ENCODE assay signal across 8 cellular contexts in genomic region chr19:3098515-3099346, GRCh38. TPM values are rescaled to one million over a fixed set of nuclear protein-coding genes. Genes with fewer than 3 reads are reported as not detected.
DNase-seq lines count a peak whose midpoint lies in the region; ATAC-seq and TF ChIP-seq lines count a peak whose summit lies in the region.
"Had no signal": no experiment of that assay in that cellular context is flagged by ENCODE, and none has a peak within 500 bp of the region (broad histone marks: within the 10 kb centered on the region; RNA-seq: fewer than 3 reads in every experiment).

No MANE protein-coding gene starts in this region.

- no peaks in the 10 kb centered on the region for H3K9me2 ChIP-seq in Loucy (replicated peaks; ENCODE audit: low read depth, low read length)

- H3K27me3 ChIP-seq in Loucy (ENCODE audit: insufficient read depth, low read length, poor library complexity, severe bottlenecking) (peaks cover 13% of the 10 kb centered on the region), mammary epithelial cell (ENCODE audit: insufficient read depth, low read length) (no peaks in the 10 kb centered on the region), thymus (ENCODE audit: control insufficient read depth, insufficient read depth) (peaks cover 4% of the 10 kb centered on the region), HAP-1 (ENCODE audit: low read depth) (no peaks in the 10 kb centered on the region)

- in situ Hi-C loops in mammary epithelial cell (cut with MboI; ENCODE audit: low sequenced_read_pairs in 2 of 2), result no loop called here
- in situ Hi-C loops in HAP-1 (cut with MboI; ENCODE audit: low sequenced_read_pairs), result no loop called here

- no peak overlapping the region for H3K9ac ChIP-seq in Loucy (ENCODE audit: low read depth, low read length, poor library complexity, severe bottlenecking)
- H3K9ac ChIP-seq in mammary epithelial cell (ENCODE audit: insufficient read depth, low read length), result peak overlapping the region; percentile 30

- no TSS peak for BruUV-seq in mammary epithelial cell (replicated peaks; lab: Mats Ljungman, UMichigan)

- no peaks in the 10 kb centered on the region for H3K9me3 ChIP-seq in Loucy (ENCODE audit: insufficient read depth, low read depth, low read length)
- H3K9me3 ChIP-seq in mammary epithelial cell (replicated peaks; ENCODE audit: insufficient read depth, low read length), result no peaks in the 10 kb centered on the region
- H3K9me3 ChIP-seq in thymus (ENCODE audit: control insufficient read depth), result no peaks in the 10 kb centered on the region
- no peaks in the 10 kb centered on the region for H3K9me3 ChIP-seq in HAP-1

- dilution Hi-C loops in mammary epithelial cell (cut with HindIII; ENCODE audit: low sequenced_read_pairs), result no loop called here

- H3K36me3 ChIP-seq in Loucy (ENCODE audit: insufficient read depth, low read length), result no peaks in the 10 kb centered on the region
- H3K36me3 ChIP-seq in mammary epithelial cell (ENCODE audit: insufficient read depth, low read length), result no peaks in the 10 kb centered on the region
- no peaks in the 10 kb centered on the region for H3K36me3 ChIP-seq in thymus (ENCODE audit: control insufficient read depth, insufficient read depth)
- 0 out of 2 replicates have a peak, but pooled peaks cover 2% of the 10 kb centered on the region for H3K36me3 ChIP-seq in HAP-1 (replicated peaks)

- H3K4me1 ChIP-seq in Loucy (ENCODE audit: insufficient read depth, low read length, poor library complexity, severe bottlenecking), result peaks cover 17% of the 10 kb centered on the region
- peaks cover 39% of the 10 kb centered on the region for H3K4me1 ChIP-seq in mammary epithelial cell (ENCODE audit: insufficient read depth, low read length)
- H3K4me1 ChIP-seq in thymus (ENCODE audit: control insufficient read depth, insufficient read depth, low read length), result peaks cover 30% of the 10 kb centered on the region
- peaks cover 6% of the 10 kb centered on the region for H3K4me1 ChIP-seq in HAP-1

- peaks cover 4% of the 10 kb centered on the region for H4K20me1 ChIP-seq in Loucy (ENCODE audit: insufficient read depth, low read length, poor library complexity, severe bottlenecking)
- peaks cover 4% of the 10 kb centered on the region for H4K20me1 ChIP-seq in mammary epithelial cell (ENCODE audit: insufficient read depth, low read length)

- no peak for ATAC-seq in HG03521 (IDR thresholded peaks at IDR 0.05; ENCODE audit: unreplicated experiment)

- 19% methylated on average over 27 of the region's 40 CpGs for WGBS in mammary epithelial cell (ENCODE audit: low coverage, missing lambda C conversion rate)
- WGBS in thymus, result 38% methylated on average over 40 of the region's 40 CpGs

- TF ChIP-seq CTCF in Loucy (conservative IDR thresholded peaks at IDR 0.05; ENCODE audit: low read length), result no peak
- TF ChIP-seq CTCF in mammary epithelial cell (conservative IDR thresholded peaks at IDR 0.05 in 1 of 2, IDR thresholded peaks at IDR 0.05 in 1 of 2; ENCODE audit: extremely low read depth in 1 of 2, insufficient read depth in 1 of 2, low read depth in 1 of 2, low read length in 2 of 2), result no peak

- H3F3A ChIP-seq in Loucy (ENCODE audit: low read depth), result no peaks in the 10 kb centered on the region

- no peak overlapping the region for H2AFZ ChIP-seq in Loucy (ENCODE audit: low read length)
- H2AFZ ChIP-seq in mammary epithelial cell (ENCODE audit: low read depth, low read length), result peak overlapping the region; percentile 56

- intact Hi-C loops in mammary epithelial cell (cut with micrococcal nuclease), result no loop called here

- H3K27ac ChIP-seq in mammary epithelial cell (ENCODE audit: insufficient read depth, low read depth, low read length) (peak overlapping the region; percentile 30), thymus (ENCODE audit: low read depth) (peak overlapping the region; percentile 64)

- DNase-seq in mammary epithelial cell, result peak; percentile 46
- peak; percentile 37 for DNase-seq in kidney tubule cell (ENCODE audit: low spot score)
- no peak for DNase-seq in HAP-1 (ENCODE audit: low spot score in 2 of 2)
- DNase-seq in hypothalamus (lab: John Stamatoyannopoulos, UW), result no peak

- H3K79me2 ChIP-seq in Loucy (ENCODE audit: insufficient read depth, low read length), result 0 out of 2 replicates have a peak, but pooled peaks cover 4% of the 10 kb centered on the region
- H3K79me2 ChIP-seq in mammary epithelial cell (ENCODE audit: insufficient read depth, low read length), result peaks cover 88% of the 10 kb centered on the region

- CTCF ChIA-PET in mammary epithelial cell (lab: Charles Lee; ENCODE audit: low non-redundant PET), result no interaction called here

- no peak overlapping the region for H3K4me3 ChIP-seq in Loucy (ENCODE audit: low read length, poor library complexity, severe bottlenecking)
- H3K4me3 ChIP-seq in mammary epithelial cell (replicated peaks in 1 of 3; ENCODE audit: insufficient read depth in 1 of 3, low read depth in 2 of 3, low read length in 3 of 3), result peak overlapping the region; percentile 36 to 98 (median 72)
- H3K4me3 ChIP-seq in thymus (ENCODE audit: low read length), result peak overlapping the region; percentile 12
- no peak overlapping the region for H3K4me3 ChIP-seq in HAP-1

- peak overlapping the region; percentile 49 for H3K4me2 ChIP-seq in Loucy (ENCODE audit: low read depth, low read length, poor library complexity, severe bottlenecking)
- peak overlapping the region; percentile 96 for H3K4me2 ChIP-seq in mammary epithelial cell (ENCODE audit: insufficient read depth, low read depth, low read length)

RNA-seq across cellular contexts. Expression of gene GNA11, which starts 4.6 kb away (rescaled TPM):
- 10 to 100 TPM; 68.1 to 91.4 TPM for total RNA-seq in mammary epithelial cell
- polyA plus RNA-seq in mammary epithelial cell, result 67.4 TPM
- polyA minus RNA-seq in mammary epithelial cell, result 86.9 TPM
- polyA plus RNA-seq in thymus, result 18.4 TPM

RNA-seq across cellular contexts. Expression of gene TLE5, which starts 36.4 kb away (rescaled TPM):
- 100 to 1,000 TPM; 348 to 349 TPM for total RNA-seq in mammary epithelial cell
- 370 TPM for polyA plus RNA-seq in mammary epithelial cell
- 319 TPM for polyA minus RNA-seq in mammary epithelial cell
- polyA plus RNA-seq in thymus, result 540 TPM

RNA-seq across cellular contexts. Expression of gene GNA15, which starts 37.1 kb away (rescaled TPM):
- total RNA-seq in mammary epithelial cell, result 100 to 1,000 TPM in 1 of 2 donors, 10 to 100 TPM in 1; 28.7 to 110 TPM
- polyA plus RNA-seq in mammary epithelial cell, result 57.1 TPM
- 43.7 TPM for polyA minus RNA-seq in mammary epithelial cell
- 21.8 TPM for polyA plus RNA-seq in thymus
- polyA plus RNA-seq: neural cell had no signal

Comparison
In these comparisons a context has a peak if more than half of its experiments do, and no peak if none do; other contexts are left out.
1. H3K4me3 ChIP-seq: peak in mammary epithelial cell (3 of 3) and thymus (single experiment); none in Loucy (single experiment) and HAP-1 (single experiment).
2. DNase-seq: peak in mammary epithelial cell (single experiment) and kidney tubule cell (single experiment); none in HAP-1 (0 of 2) and hypothalamus (0 of 51).